Comparison of ENCODE assay signal across 8 cellular contexts in genomic region chr16:80569440-80570105, GRCh38. TPM values are rescaled to one million over a fixed set of nuclear protein-coding genes. Genes with fewer than 3 reads are reported as not detected.
DNase-seq lines count a peak whose midpoint lies in the region; ATAC-seq and TF ChIP-seq lines count a peak whose summit lies in the region.

No MANE protein-coding gene starts in this region.

- DNase-seq in T-helper 2 cell treated with Interferon-gamma antibody and Interleukin-4, amounts not matched to agents 5 μg/mL and 100 μg/mL, for 36 hours (ENCODE audit: low spot score): peak; percentile 89
- DNase-seq in brain microvascular endothelial cell: peak; percentile 93
- DNase-seq in stimulated activated CD4-positive, alpha-beta T cell treated with anti-CD3 and anti-CD28 coated beads, TNF-alpha, amount 100 ng/mL, for 48 hours (ENCODE audit: low read depth in 3 of 3): peak; percentile 44 to 81 (median 71)
- no peak for DNase-seq in heart left ventricle

- peaks cover 37% of the 10 kb centered on the region for H3K4me1 Mint-ChIP-seq in T-helper 2 cell treated with Interferon-gamma antibody and Interleukin-4, amounts not matched to agents 5 μg/mL and 100 μg/mL, for 36 hours (ENCODE audit: low read depth)

- H3K27me3 Mint-ChIP-seq in T-helper 2 cell treated with Interferon-gamma antibody and Interleukin-4, amounts not matched to agents 5 μg/mL and 100 μg/mL, for 36 hours (ENCODE audit: low read depth): no peaks in the 10 kb centered on the region

- 61 to 70% (median 63%) methylated on average over 9 of the region's 9 CpGs for WGBS in heart left ventricle, 4 donors

- H3K9me3 Mint-ChIP-seq in T-helper 2 cell treated with Interferon-gamma antibody and Interleukin-4, amounts not matched to agents 5 μg/mL and 100 μg/mL, for 36 hours: peaks cover 20% of the 10 kb centered on the region

- H3K4me3 ChIP-seq in brain microvascular endothelial cell (ENCODE audit: low read depth, low read length) (no peak overlapping the region), heart left ventricle (no peak overlapping the region)

- H3K36me3 ChIP-seq in brain microvascular endothelial cell (replicated peaks): no peaks in the 10 kb centered on the region
- H3K36me3 ChIP-seq in heart left ventricle: no peaks in the 10 kb centered on the region

- peak; percentile 69 for ATAC-seq in GM21390 (IDR thresholded peaks at IDR 0.05; ENCODE audit: unreplicated experiment)
- no peak for ATAC-seq in GM21825 (IDR thresholded peaks at IDR 0.05; ENCODE audit: unreplicated experiment)
- no peak for ATAC-seq in heart left ventricle
- no peak for ATAC-seq in GM18907 (IDR thresholded peaks at IDR 0.05; ENCODE audit: unreplicated experiment)
- ATAC-seq in HG02763 (IDR thresholded peaks at IDR 0.05; ENCODE audit: unreplicated experiment): no peak

- in situ Hi-C loops in brain microvascular endothelial cell (cut with HindIII; ENCODE audit: low pct_ligation_motif_present, low sequenced_read_pairs): no loop called here

- H3K9me3 ChIP-seq in heart left ventricle: no peaks in the 10 kb centered on the region

- H3K36me3 Mint-ChIP-seq in T-helper 2 cell treated with Interferon-gamma antibody and Interleukin-4, amounts not matched to agents 5 μg/mL and 100 μg/mL, for 36 hours (ENCODE audit: low read depth): peaks cover 14% of the 10 kb centered on the region

- no peaks in the 10 kb centered on the region for H3K4me1 ChIP-seq in heart left ventricle

- no peak for TF ChIP-seq CTCF in brain microvascular endothelial cell (IDR thresholded peaks at IDR 0.05; ENCODE audit: low read depth, low read length, missing control alignments)
- TF ChIP-seq CTCF in heart left ventricle (IDR thresholded peaks at IDR 0.05): no peak

- H3K27ac ChIP-seq in brain microvascular endothelial cell: peak overlapping the region; percentile 96
- no peak overlapping the region for H3K27ac ChIP-seq in heart left ventricle

- intact Hi-C loops in heart left ventricle (cut with DNase I): no loop called here

- peak overlapping the region; percentile 83 for H3K27ac Mint-ChIP-seq in T-helper 2 cell treated with Interferon-gamma antibody and Interleukin-4, amounts not matched to agents 5 μg/mL and 100 μg/mL, for 36 hours

- no peaks in the 10 kb centered on the region for H3K27me3 ChIP-seq in brain microvascular endothelial cell (replicated peaks)
- H3K27me3 ChIP-seq in heart left ventricle: peaks cover 0 to 17% (median 0%) of the 10 kb centered on the region in 9 donors

- peak overlapping the region; percentile 45 for H3K4me3 Mint-ChIP-seq in T-helper 2 cell treated with Interferon-gamma antibody and Interleukin-4, amounts not matched to agents 5 μg/mL and 100 μg/mL, for 36 hours

- TF ChIP-seq POLR2A in heart left ventricle (IDR thresholded peaks at IDR 0.05): no peak

RNA-seq across cellular contexts. Expression of gene DYNLRB2, which starts 28.8 kb away (rescaled TPM):
- total RNA-seq in heart left ventricle: 1 to 10 TPM in 1 of 9 donors, under 1 TPM in 3, not detected in 5; 0.49 to 2.1 (median 0.91) TPM
- polyA plus RNA-seq in heart left ventricle: under 1 TPM; 0.33 to 0.84 TPM

Comparison
In these comparisons a context has a peak if more than half of its experiments do, and no peak if none do; other contexts are left out.
1. DNase-seq: peak in T-helper 2 cell treated with Interferon-gamma antibody and Interleukin-4, amounts not matched to agents 5 μg/mL and 100 μg/mL, for 36 hours (single experiment), brain microvascular endothelial cell (single experiment) and stimulated activated CD4-positive, alpha-beta T cell treated with anti-CD3 and anti-CD28 coated beads, TNF-alpha, amount 100 ng/mL, for 48 hours (3 of 3); none in heart left ventricle (0 of 5).